ENCODE assay signal across 31 cellular contexts in genomic region chr9:72813544-72813943, GRCh38.
"Had no signal": no experiment of that assay in that cellular context is flagged by ENCODE, and none has a peak within 500 bp of the region (broad histone marks: within the 10 kb centered on the region; RNA-seq: fewer than 3 reads in every experiment).

No MANE protein-coding gene starts in this region.

- H3K27ac ChIP-seq: adrenal gland, breast epithelium, cardiac muscle cell, colonic mucosa had no signal

- H3K4me1 Mint-ChIP-seq: activated CD4-positive, alpha-beta T cell treated with anti-CD3 and anti-CD28 coated beads for 36 hours; activated CD4-positive, alpha-beta T cell treated with anti-CD3 and anti-CD28 coated beads, Interleukin-2, amount 10 ng/mL, durations not matched to agents 24 days and 14 days; activated CD8-positive, alpha-beta memory T cell treated with anti-CD3 and anti-CD28 coated beads, Interleukin-2, amount 10 ng/mL, durations not matched to agents 7 days and 5 days; activated naive CD4-positive, alpha-beta T cell treated with anti-CD3 and anti-CD28 coated beads, Interleukin-2, amount 50 U/mL, for 24 hours; activated naive CD8-positive, alpha-beta T cell treated with anti-CD3 and anti-CD28 coated beads for 36 hours; activated naive CD8-positive, alpha-beta T cell treated with anti-CD3 and anti-CD28 coated beads, Interleukin-2, amount 50 U/mL, for 24 hours; endodermal cell had no signal

- H3K9me3 Mint-ChIP-seq: activated CD4-positive, alpha-beta memory T cell treated with anti-CD3 and anti-CD28 coated beads for 36 hours; activated CD4-positive, alpha-beta T cell treated with anti-CD3 and anti-CD28 coated beads, Interleukin-2, amount 10 ng/mL, durations not matched to agents 24 days and 14 days; activated naive CD4-positive, alpha-beta T cell treated with anti-CD3 and anti-CD28 coated beads for 36 hours; activated naive CD4-positive, alpha-beta T cell treated with anti-CD3 and anti-CD28 coated beads, Interleukin-2, amount 50 U/mL, for 24 hours; activated naive CD8-positive, alpha-beta T cell treated with anti-CD3 and anti-CD28 coated beads for 36 hours; activated naive CD8-positive, alpha-beta T cell treated with anti-CD3 and anti-CD28 coated beads, Interleukin-2, amount 50 U/mL, for 24 hours; activated T-helper 1 cell treated with anti-CD3 and anti-CD28 coated beads, Interleukin-12 subunit alpha, Interleukin-12 subunit beta, Interleukin-2, Interleukin-4 antibody, amounts not matched to agents 30 ng/mL and 10 ng/mL and 1 ng/mL, durations not matched to agents 14 hours and 24 hours and 36 hours; activated T-helper 2 cell treated with anti-CD3 and anti-CD28 coated beads, Interferon-gamma antibody, Interleukin-2, Interleukin-4, amounts not matched to agents 10 μg/mL and 5 μg/mL and 100 μg/mL, durations not matched to agents 14 hours and 24 hours and 36 hours; brain; endodermal cell had no signal

- H3K27ac Mint-ChIP-seq: activated CD4-positive, alpha-beta memory T cell treated with anti-CD3 and anti-CD28 coated beads for 36 hours; activated CD4-positive, alpha-beta T cell treated with anti-CD3 and anti-CD28 coated beads for 36 hours; activated CD4-positive, alpha-beta T cell treated with anti-CD3 and anti-CD28 coated beads, Interleukin-2, amount 10 ng/mL, durations not matched to agents 24 days and 14 days; activated CD8-positive, alpha-beta memory T cell treated with anti-CD3 and anti-CD28 coated beads, Interleukin-2, amount 10 ng/mL, durations not matched to agents 7 days and 5 days; activated CD8-positive, alpha-beta T cell treated with anti-CD3 and anti-CD28 coated beads, Interleukin-2, amount 10 ng/mL, durations not matched to agents 7 days and 5 days; activated naive CD4-positive, alpha-beta T cell treated with anti-CD3 and anti-CD28 coated beads for 36 hours; activated naive CD4-positive, alpha-beta T cell treated with anti-CD3 and anti-CD28 coated beads, Interleukin-2, amount 50 U/mL, for 24 hours; activated naive CD8-positive, alpha-beta T cell treated with anti-CD3 and anti-CD28 coated beads for 36 hours; activated naive CD8-positive, alpha-beta T cell treated with anti-CD3 and anti-CD28 coated beads, Interleukin-2, amount 50 U/mL, for 24 hours; activated T-helper 1 cell treated with anti-CD3 and anti-CD28 coated beads, Interleukin-12 subunit alpha, Interleukin-12 subunit beta, Interleukin-2, Interleukin-4 antibody, amounts not matched to agents 30 ng/mL and 10 ng/mL and 1 ng/mL, durations not matched to agents 14 hours and 24 hours and 36 hours; activated T-helper 2 cell treated with anti-CD3 and anti-CD28 coated beads, Interferon-gamma antibody, Interleukin-2, Interleukin-4, amounts not matched to agents 10 μg/mL and 5 μg/mL and 100 μg/mL, durations not matched to agents 14 hours and 24 hours and 36 hours; endodermal cell had no signal

- H3K36me3 ChIP-seq: adrenal gland, breast epithelium, cardiac muscle cell, colonic mucosa had no signal

- H3K9me3 ChIP-seq: adrenal gland, breast epithelium, colonic mucosa had no signal

- H3K27me3 ChIP-seq: adrenal gland, breast epithelium, cardiac muscle cell, colonic mucosa had no signal

- H3K27me3 Mint-ChIP-seq: activated CD8-positive, alpha-beta memory T cell treated with anti-CD3 and anti-CD28 coated beads, Interleukin-2, amount 10 ng/mL, durations not matched to agents 7 days and 5 days; activated naive CD8-positive, alpha-beta T cell treated with anti-CD3 and anti-CD28 coated beads, Interleukin-2, amount 50 U/mL, for 24 hours had no signal

- H3K4me3 Mint-ChIP-seq: activated CD4-positive, alpha-beta memory T cell treated with anti-CD3 and anti-CD28 coated beads for 36 hours; activated CD4-positive, alpha-beta T cell treated with anti-CD3 and anti-CD28 coated beads for 36 hours; activated CD4-positive, alpha-beta T cell treated with anti-CD3 and anti-CD28 coated beads, Interleukin-2, amount 10 ng/mL, durations not matched to agents 24 days and 14 days; activated CD8-positive, alpha-beta memory T cell treated with anti-CD3 and anti-CD28 coated beads, Interleukin-2, amount 10 ng/mL, durations not matched to agents 7 days and 5 days; activated CD8-positive, alpha-beta T cell treated with anti-CD3 and anti-CD28 coated beads, Interleukin-2, amount 10 ng/mL, durations not matched to agents 7 days and 5 days; activated naive CD4-positive, alpha-beta T cell treated with anti-CD3 and anti-CD28 coated beads for 36 hours; activated naive CD4-positive, alpha-beta T cell treated with anti-CD3 and anti-CD28 coated beads, Interleukin-2, amount 50 U/mL, for 24 hours; activated naive CD8-positive, alpha-beta T cell treated with anti-CD3 and anti-CD28 coated beads for 36 hours; activated naive CD8-positive, alpha-beta T cell treated with anti-CD3 and anti-CD28 coated beads, Interleukin-2, amount 50 U/mL, for 24 hours; activated T-helper 1 cell treated with anti-CD3 and anti-CD28 coated beads, Interleukin-12 subunit alpha, Interleukin-12 subunit beta, Interleukin-2, Interleukin-4 antibody, amounts not matched to agents 30 ng/mL and 10 ng/mL and 1 ng/mL, durations not matched to agents 14 hours and 24 hours and 36 hours; brain; endodermal cell had no signal

- H3K4me3 ChIP-seq: adrenal gland, breast epithelium, cardiac muscle cell, colonic mucosa had no signal

- H3K36me3 Mint-ChIP-seq: activated CD4-positive, alpha-beta memory T cell treated with anti-CD3 and anti-CD28 coated beads for 36 hours; activated CD8-positive, alpha-beta memory T cell treated with anti-CD3 and anti-CD28 coated beads, Interleukin-2, amount 10 ng/mL, durations not matched to agents 7 days and 5 days; activated naive CD4-positive, alpha-beta T cell treated with anti-CD3 and anti-CD28 coated beads, Interleukin-2, amount 50 U/mL, for 24 hours; activated naive CD8-positive, alpha-beta T cell treated with anti-CD3 and anti-CD28 coated beads for 36 hours; brain had no signal

- ATAC-seq: activated CD4-positive, alpha-beta T cell treated with anti-CD3 and anti-CD28 coated beads for 36 hours; activated CD8-positive, alpha-beta memory T cell treated with anti-CD3 and anti-CD28 coated beads, Interleukin-2, amount 10 ng/mL, durations not matched to agents 7 days and 5 days; activated CD8-positive, alpha-beta T cell treated with anti-CD3 and anti-CD28 coated beads, Interleukin-2, amount 10 ng/mL, durations not matched to agents 7 days and 5 days; activated naive CD8-positive, alpha-beta T cell treated with anti-CD3 and anti-CD28 coated beads, Interleukin-2, amount 50 U/mL, for 24 hours; esophagus mucosa had no signal

- DNase-seq: activated CD4-positive, alpha-beta memory T cell treated with anti-CD3 and anti-CD28 coated beads for 36 hours; activated CD4-positive, alpha-beta T cell treated with anti-CD3 and anti-CD28 coated beads for 36 hours; activated CD4-positive, alpha-beta T cell treated with anti-CD3 and anti-CD28 coated beads, Interleukin-2, amount 10 ng/mL, durations not matched to agents 24 days and 14 days; activated CD4-positive, CD25-positive, alpha-beta regulatory T cell; activated CD4-positive, CD25-positive, alpha-beta regulatory T cell treated with anti-CD3 and anti-CD28 coated beads, Interleukin-2, amount 50 U/mL, for 72 hours; activated CD8-positive, alpha-beta memory T cell treated with anti-CD3 and anti-CD28 coated beads, Interleukin-2, amount 10 ng/mL, durations not matched to agents 7 days and 5 days; activated CD8-positive, alpha-beta memory T cell treated with anti-CD3 and anti-CD28 coated beads, Interleukin-2, amount 50 U/mL, for 4 hours; activated CD8-positive, alpha-beta T cell treated with anti-CD3 and anti-CD28 coated beads, Interleukin-2, amount 10 ng/mL, durations not matched to agents 7 days and 5 days; activated effector memory CD4-positive, alpha-beta T cell treated with anti-CD3 and anti-CD28 coated beads, Interleukin-2, amount 50 U/mL, for 16 hours; activated naive CD4-positive, alpha-beta T cell treated with anti-CD3 and anti-CD28 coated beads for 36 hours; activated naive CD8-positive, alpha-beta T cell treated with anti-CD3 and anti-CD28 coated beads for 36 hours; activated naive CD8-positive, alpha-beta T cell treated with anti-CD3 and anti-CD28 coated beads, Interleukin-2, amount 50 U/mL, for 24 hours; activated T-cell treated with anti-CD3 and anti-CD28 coated beads, Interleukin-2, amount 50 U/mL, for 1 hour; activated T-cell treated with anti-CD3 and anti-CD28 coated beads, Interleukin-2, amount 50 U/mL, for 48 hours; amygdala; aorta; central memory CD4-positive, alpha-beta T cell; cerebellar nuclear complex; colonic mucosa; effector memory CD4-positive, alpha-beta T cell; endodermal cell; foreskin fibroblast; T-helper 2 cell had no signal

- H3K4me1 ChIP-seq: adrenal gland, breast epithelium had no signal
